In the genomic region with DNA sequence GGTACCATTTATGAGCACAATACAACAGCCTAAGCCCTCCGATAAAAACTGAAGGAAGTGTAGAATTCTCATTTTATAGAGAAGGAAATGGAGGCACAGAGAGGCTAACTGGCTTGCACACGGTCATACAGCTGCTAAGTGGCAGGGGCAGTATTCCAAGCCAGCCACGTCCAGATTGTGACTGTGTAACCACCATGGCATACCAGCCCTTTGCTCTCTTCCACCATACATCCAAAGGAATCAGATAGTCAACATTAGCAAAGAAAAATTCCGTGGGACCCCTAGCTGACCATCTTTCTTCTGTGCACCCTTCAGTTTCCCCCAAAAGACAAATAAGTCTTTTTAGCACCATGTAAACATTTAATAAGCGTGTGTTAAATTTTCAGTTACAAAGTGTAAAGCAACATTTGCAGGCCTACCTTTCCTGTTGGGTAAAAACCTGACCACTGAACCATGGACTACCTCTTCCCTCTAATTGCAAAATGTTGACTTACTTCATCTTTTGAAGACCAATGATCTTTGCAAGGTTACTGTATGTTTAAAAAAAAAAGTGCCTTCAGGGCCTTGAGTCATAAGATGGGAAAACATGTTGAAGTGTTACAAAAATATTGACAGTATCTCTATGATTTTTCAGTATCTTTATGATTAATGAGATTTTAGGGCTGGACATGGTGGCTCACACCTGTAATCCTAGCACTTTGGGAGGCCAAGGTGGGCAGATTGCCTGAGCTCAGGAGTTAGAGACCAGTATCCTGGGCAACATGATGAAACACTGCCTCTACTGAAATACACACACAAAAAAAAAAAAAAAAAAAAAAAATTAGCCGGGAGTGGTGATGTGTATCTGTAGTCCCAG, we compare ENCODE assay signal across 11 cellular contexts.
"Had no signal": no experiment of that assay in that cellular context is flagged by ENCODE, and none has a peak within 500 bp of the region (broad histone marks: within the 10 kb centered on the region; RNA-seq: fewer than 3 reads in every experiment).

No MANE protein-coding gene starts in this region.

- H3K9me3 ChIP-seq: stomach, thoracic aorta had no signal

- H3K9me3 Mint-ChIP-seq: activated B cell treated with CpG ODN at 0.5 μM for 24 hours; activated CD4-positive, alpha-beta T cell treated with anti-CD3 and anti-CD28 coated beads, Interleukin-2, amount 10 ng/mL, durations not matched to agents 7 days and 5 days; activated naive CD4-positive, alpha-beta T cell treated with anti-CD3 and anti-CD28 coated beads, Interleukin-2, amount 50 U/mL, for 24 hours; activated T-helper 2 cell treated with anti-CD3 and anti-CD28 coated beads, Interferon-gamma antibody, Interleukin-2, Interleukin-4, amounts not matched to agents 10 μg/mL and 5 μg/mL and 100 μg/mL, durations not matched to agents 14 hours and 24 hours and 36 hours; central memory CD8-positive, alpha-beta T cell had no signal

- H3K36me3 ChIP-seq: stomach, thoracic aorta had no signal

- H3K27me3 ChIP-seq: stomach had no signal

- H3K36me3 Mint-ChIP-seq: activated naive CD4-positive, alpha-beta T cell treated with anti-CD3 and anti-CD28 coated beads, Interleukin-2, amount 50 U/mL, for 24 hours had no signal

- H3K27ac ChIP-seq: thoracic aorta had no signal

- DNase-seq: activated B cell treated with CpG ODN at 0.5 μM for 24 hours; activated CD4-positive, alpha-beta T cell treated with anti-CD3 and anti-CD28 coated beads, Interleukin-2, amount 10 ng/mL, durations not matched to agents 7 days and 5 days; activated CD8-positive, alpha-beta memory T cell treated with anti-CD3 and anti-CD28 coated beads for 24 hours; erythroblast; hippocampal formation; stimulated activated CD4-positive, alpha-beta T cell treated with anti-CD3 and anti-CD28 coated beads, Interleukin-4, amount 100 ng/mL, for 4 hours; stomach had no signal

- H3K27ac Mint-ChIP-seq: activated B cell treated with CpG ODN at 0.5 μM for 24 hours; activated CD4-positive, alpha-beta T cell treated with anti-CD3 and anti-CD28 coated beads, Interleukin-2, amount 10 ng/mL, durations not matched to agents 7 days and 5 days; activated naive CD4-positive, alpha-beta T cell treated with anti-CD3 and anti-CD28 coated beads, Interleukin-2, amount 50 U/mL, for 24 hours; activated T-helper 2 cell treated with anti-CD3 and anti-CD28 coated beads, Interferon-gamma antibody, Interleukin-2, Interleukin-4, amounts not matched to agents 10 μg/mL and 5 μg/mL and 100 μg/mL, durations not matched to agents 14 hours and 24 hours and 36 hours had no signal

- H3K4me1 Mint-ChIP-seq: activated B cell treated with CpG ODN at 0.5 μM for 24 hours; activated CD4-positive, alpha-beta T cell treated with anti-CD3 and anti-CD28 coated beads, Interleukin-2, amount 10 ng/mL, durations not matched to agents 7 days and 5 days; activated naive CD4-positive, alpha-beta T cell treated with anti-CD3 and anti-CD28 coated beads, Interleukin-2, amount 50 U/mL, for 24 hours; central memory CD8-positive, alpha-beta T cell had no signal

- H3K4me1 ChIP-seq: stomach had no signal

- H3K4me3 ChIP-seq: stomach, thoracic aorta had no signal

- H3K4me3 Mint-ChIP-seq: activated B cell treated with CpG ODN at 0.5 μM for 24 hours; activated CD4-positive, alpha-beta T cell treated with anti-CD3 and anti-CD28 coated beads, Interleukin-2, amount 10 ng/mL, durations not matched to agents 7 days and 5 days; activated naive CD4-positive, alpha-beta T cell treated with anti-CD3 and anti-CD28 coated beads, Interleukin-2, amount 50 U/mL, for 24 hours; central memory CD8-positive, alpha-beta T cell had no signal
